ENCODE assay signal across 35 cellular contexts in genomic region chr19:33270769-33271168, GRCh38. TPM values are rescaled to one million over a fixed set of nuclear protein-coding genes. Genes with fewer than 3 reads are reported as not detected.
"Had no signal": no experiment of that assay in that cellular context is flagged by ENCODE, and none has a peak within 500 bp of the region (broad histone marks: within the 10 kb centered on the region; RNA-seq: fewer than 3 reads in every experiment).

No MANE protein-coding gene starts in this region.

- H3K27ac ChIP-seq: body of pancreas, epithelial cell of prostate, gastroesophageal sphincter had no signal

- H3K4me3 ChIP-seq: body of pancreas, esophagus squamous epithelium, gastroesophageal sphincter had no signal

- H3K9me3 ChIP-seq: body of pancreas, esophagus squamous epithelium, gastroesophageal sphincter had no signal

- H3K27me3 Mint-ChIP-seq: activated CD4-positive, alpha-beta memory T cell treated with anti-CD3 and anti-CD28 coated beads for 36 hours; activated CD4-positive, alpha-beta T cell treated with anti-CD3 and anti-CD28 coated beads for 36 hours; activated CD4-positive, alpha-beta T cell treated with anti-CD3 and anti-CD28 coated beads, Interleukin-2, amount 10 ng/mL, durations not matched to agents 24 days and 14 days; activated CD8-positive, alpha-beta memory T cell treated with anti-CD3 and anti-CD28 coated beads, Interleukin-2, amount 10 ng/mL, durations not matched to agents 7 days and 5 days; activated naive CD4-positive, alpha-beta T cell treated with anti-CD3 and anti-CD28 coated beads, Interleukin-2, amount 50 U/mL, for 24 hours had no signal

- H3K9me3 Mint-ChIP-seq: activated CD4-positive, alpha-beta memory T cell treated with anti-CD3 and anti-CD28 coated beads for 36 hours; activated CD4-positive, alpha-beta T cell treated with anti-CD3 and anti-CD28 coated beads, Interleukin-2, amount 10 ng/mL, durations not matched to agents 24 days and 14 days; activated naive CD4-positive, alpha-beta T cell treated with anti-CD3 and anti-CD28 coated beads for 36 hours; activated naive CD4-positive, alpha-beta T cell treated with anti-CD3 and anti-CD28 coated beads, Interleukin-2, amount 50 U/mL, for 24 hours; activated naive CD8-positive, alpha-beta T cell treated with anti-CD3 and anti-CD28 coated beads, Interleukin-2, amount 10 ng/mL, durations not matched to agents 7 days and 5 days; activated T-helper 1 cell treated with anti-CD3 and anti-CD28 coated beads, Interleukin-12 subunit alpha, Interleukin-12 subunit beta, Interleukin-2, Interleukin-4 antibody, amounts not matched to agents 30 ng/mL and 10 ng/mL and 1 ng/mL, durations not matched to agents 14 hours and 24 hours and 36 hours; activated T-helper 2 cell treated with anti-CD3 and anti-CD28 coated beads, Interferon-gamma antibody, Interleukin-2, Interleukin-4, amounts not matched to agents 10 μg/mL and 5 μg/mL and 100 μg/mL, durations not matched to agents 14 hours and 24 hours and 36 hours had no signal

- H3K36me3 ChIP-seq: esophagus squamous epithelium, gastroesophageal sphincter had no signal

- H3K27ac Mint-ChIP-seq: activated CD4-positive, alpha-beta memory T cell treated with anti-CD3 and anti-CD28 coated beads for 36 hours; activated CD4-positive, alpha-beta T cell treated with anti-CD3 and anti-CD28 coated beads for 36 hours; activated CD4-positive, alpha-beta T cell treated with anti-CD3 and anti-CD28 coated beads, Interleukin-2, amount 10 ng/mL, durations not matched to agents 24 days and 14 days; activated CD8-positive, alpha-beta memory T cell treated with anti-CD3 and anti-CD28 coated beads, Interleukin-2, amount 10 ng/mL, durations not matched to agents 7 days and 5 days; activated CD8-positive, alpha-beta T cell treated with anti-CD3 and anti-CD28 coated beads, Interleukin-2, amount 10 ng/mL, durations not matched to agents 7 days and 5 days; activated naive CD4-positive, alpha-beta T cell treated with anti-CD3 and anti-CD28 coated beads for 36 hours; activated naive CD4-positive, alpha-beta T cell treated with anti-CD3 and anti-CD28 coated beads, Interleukin-2, amount 50 U/mL, for 24 hours; activated naive CD8-positive, alpha-beta T cell treated with anti-CD3 and anti-CD28 coated beads, Interleukin-2, amount 10 ng/mL, durations not matched to agents 7 days and 5 days; activated T-helper 1 cell treated with anti-CD3 and anti-CD28 coated beads, Interleukin-12 subunit alpha, Interleukin-12 subunit beta, Interleukin-2, Interleukin-4 antibody, amounts not matched to agents 30 ng/mL and 10 ng/mL and 1 ng/mL, durations not matched to agents 14 hours and 24 hours and 36 hours; activated T-helper 2 cell treated with anti-CD3 and anti-CD28 coated beads, Interferon-gamma antibody, Interleukin-2, Interleukin-4, amounts not matched to agents 10 μg/mL and 5 μg/mL and 100 μg/mL, durations not matched to agents 14 hours and 24 hours and 36 hours had no signal

- H3K27me3 ChIP-seq: body of pancreas, esophagus squamous epithelium had no signal

- H3K4me3 Mint-ChIP-seq: activated CD4-positive, alpha-beta memory T cell treated with anti-CD3 and anti-CD28 coated beads for 36 hours; activated CD4-positive, alpha-beta T cell treated with anti-CD3 and anti-CD28 coated beads for 36 hours; activated CD4-positive, alpha-beta T cell treated with anti-CD3 and anti-CD28 coated beads, Interleukin-2, amount 10 ng/mL, durations not matched to agents 24 days and 14 days; activated CD8-positive, alpha-beta memory T cell treated with anti-CD3 and anti-CD28 coated beads, Interleukin-2, amount 10 ng/mL, durations not matched to agents 7 days and 5 days; activated CD8-positive, alpha-beta T cell treated with anti-CD3 and anti-CD28 coated beads, Interleukin-2, amount 10 ng/mL, durations not matched to agents 7 days and 5 days; activated naive CD4-positive, alpha-beta T cell treated with anti-CD3 and anti-CD28 coated beads for 36 hours; activated naive CD4-positive, alpha-beta T cell treated with anti-CD3 and anti-CD28 coated beads, Interleukin-2, amount 50 U/mL, for 24 hours; activated naive CD8-positive, alpha-beta T cell treated with anti-CD3 and anti-CD28 coated beads, Interleukin-2, amount 10 ng/mL, durations not matched to agents 7 days and 5 days; activated T-helper 1 cell treated with anti-CD3 and anti-CD28 coated beads, Interleukin-12 subunit alpha, Interleukin-12 subunit beta, Interleukin-2, Interleukin-4 antibody, amounts not matched to agents 30 ng/mL and 10 ng/mL and 1 ng/mL, durations not matched to agents 14 hours and 24 hours and 36 hours had no signal

- H3K36me3 Mint-ChIP-seq: activated CD4-positive, alpha-beta memory T cell treated with anti-CD3 and anti-CD28 coated beads for 36 hours; activated CD8-positive, alpha-beta memory T cell treated with anti-CD3 and anti-CD28 coated beads, Interleukin-2, amount 10 ng/mL, durations not matched to agents 7 days and 5 days; activated naive CD4-positive, alpha-beta T cell treated with anti-CD3 and anti-CD28 coated beads, Interleukin-2, amount 50 U/mL, for 24 hours; activated naive CD8-positive, alpha-beta T cell treated with anti-CD3 and anti-CD28 coated beads, Interleukin-2, amount 10 ng/mL, durations not matched to agents 7 days and 5 days had no signal

- ATAC-seq: activated CD4-positive, alpha-beta T cell treated with anti-CD3 and anti-CD28 coated beads for 36 hours; activated CD8-positive, alpha-beta memory T cell treated with anti-CD3 and anti-CD28 coated beads, Interleukin-2, amount 10 ng/mL, durations not matched to agents 7 days and 5 days; activated CD8-positive, alpha-beta T cell treated with anti-CD3 and anti-CD28 coated beads, Interleukin-2, amount 10 ng/mL, durations not matched to agents 7 days and 5 days; body of pancreas; gastroesophageal sphincter had no signal

- FAIRE-seq: colon, endometrium, endothelial cell of umbilical vein had no signal

- DNase-seq: activated CD4-positive, alpha-beta memory T cell treated with anti-CD3 and anti-CD28 coated beads for 36 hours; activated CD4-positive, alpha-beta T cell treated with anti-CD3 and anti-CD28 coated beads for 36 hours; activated CD4-positive, alpha-beta T cell treated with anti-CD3 and anti-CD28 coated beads, Interleukin-2, amount 10 ng/mL, durations not matched to agents 24 days and 14 days; activated CD4-positive, CD25-positive, alpha-beta regulatory T cell; activated CD4-positive, CD25-positive, alpha-beta regulatory T cell treated with anti-CD3 and anti-CD28 coated beads, Interleukin-2, amount 50 U/mL, for 72 hours; activated CD8-positive, alpha-beta memory T cell treated with anti-CD3 and anti-CD28 coated beads, Interleukin-2, amount 10 ng/mL, durations not matched to agents 7 days and 5 days; activated CD8-positive, alpha-beta memory T cell treated with anti-CD3 and anti-CD28 coated beads, Interleukin-2, amount 50 U/mL, for 4 hours; activated CD8-positive, alpha-beta T cell treated with anti-CD3 and anti-CD28 coated beads, Interleukin-2, amount 10 ng/mL, durations not matched to agents 7 days and 5 days; activated effector memory CD4-positive, alpha-beta T cell treated with anti-CD3 and anti-CD28 coated beads, Interleukin-2, amount 50 U/mL, for 16 hours; activated naive CD4-positive, alpha-beta T cell treated with anti-CD3 and anti-CD28 coated beads for 36 hours; activated naive CD8-positive, alpha-beta T cell treated with anti-CD3 and anti-CD28 coated beads, Interleukin-2, amount 10 ng/mL, durations not matched to agents 7 days and 5 days; activated T-cell treated with anti-CD3 and anti-CD28 coated beads, Interleukin-2, amount 50 U/mL, for 1 hour; activated T-cell treated with anti-CD3 and anti-CD28 coated beads, Interleukin-2, amount 50 U/mL, for 48 hours; body of pancreas; caudate nucleus; cortex of kidney; effector CD8-positive, alpha-beta T cell; esophagus squamous epithelium; foreskin melanocyte; T-helper 2 cell had no signal

RNA-seq across cellular contexts. Expression of gene CEBPA, which starts 31.6 kb away (rescaled TPM):
- total RNA-seq: endothelial cell of umbilical vein had no signal

RNA-seq across cellular contexts. Expression of gene SLC7A10, which starts 45.1 kb away (rescaled TPM):
- total RNA-seq: activated CD4-positive, alpha-beta memory T cell treated with anti-CD3 and anti-CD28 coated beads for 36 hours; activated CD4-positive, alpha-beta T cell treated with anti-CD3 and anti-CD28 coated beads for 36 hours; activated CD4-positive, alpha-beta T cell treated with anti-CD3 and anti-CD28 coated beads, Interleukin-2, amount 10 ng/mL, durations not matched to agents 24 days and 14 days; activated CD8-positive, alpha-beta memory T cell treated with anti-CD3 and anti-CD28 coated beads for 36 hours; activated CD8-positive, alpha-beta memory T cell treated with anti-CD3 and anti-CD28 coated beads, Interleukin-2, amount 10 ng/mL, durations not matched to agents 7 days and 5 days; activated CD8-positive, alpha-beta T cell treated with anti-CD3 and anti-CD28 coated beads, Interleukin-2, amount 10 ng/mL, durations not matched to agents 7 days and 5 days; activated naive CD4-positive, alpha-beta T cell treated with anti-CD3 and anti-CD28 coated beads for 36 hours; activated naive CD8-positive, alpha-beta T cell treated with anti-CD3 and anti-CD28 coated beads, Interleukin-2, amount 10 ng/mL, durations not matched to agents 7 days and 5 days; activated T-helper 1 cell treated with anti-CD3 and anti-CD28 coated beads, Interleukin-12 subunit alpha, Interleukin-12 subunit beta, Interleukin-2, Interleukin-4 antibody, amounts not matched to agents 30 ng/mL and 10 ng/mL and 1 ng/mL, durations not matched to agents 14 hours and 24 hours and 36 hours; activated T-helper 2 cell treated with anti-CD3 and anti-CD28 coated beads, Interferon-gamma antibody, Interleukin-2, Interleukin-4, amounts not matched to agents 10 μg/mL and 5 μg/mL and 100 μg/mL, durations not matched to agents 14 hours and 24 hours and 36 hours; chondrocyte; dermis microvascular lymphatic vessel endothelial cell; endothelial cell of umbilical vein; esophagus squamous epithelium; fibroblast of lung; fibroblast of villous mesenchyme; gastroesophageal sphincter; glomerular endothelial cell; T-helper 1 cell treated with Interleukin-12 subunit alpha and Interleukin-12 subunit beta and Interleukin-4 antibody, amounts not matched to agents 30 ng/mL and 1 ng/mL, for 36 hours had no signal
